ENCODE assay signal across 8 cellular contexts in genomic region chr6:81938014-81938761, GRCh38.
DNase-seq lines count a peak whose midpoint lies in the region; ATAC-seq, FAIRE-seq and TF ChIP-seq lines count a peak whose summit lies in the region.

No MANE protein-coding gene starts in this region.

- H3K36me3 ChIP-seq in mucosa of descending colon (ENCODE audit: low read depth) (no peaks in the 10 kb centered on the region), kidney (ENCODE audit: control insufficient read depth in 1 of 2, insufficient read depth in 2 of 2, low read length in 2 of 2) (no peaks in the 10 kb centered on the region)

- H3K36me3 Mint-ChIP-seq in activated naive CD4-positive, alpha-beta T cell treated with anti-CD3 and anti-CD28 coated beads, Interleukin-2, amount 50 U/mL, for 72 hours, result no peaks in the 10 kb centered on the region

- TF ChIP-seq CTCF in astrocyte of the cerebellum (IDR thresholded peaks at IDR 0.05; ENCODE audit: low read depth, low read length, missing control alignments) (no peak), mucosa of descending colon (IDR thresholded peaks at IDR 0.05) (no peak), kidney (IDR thresholded peaks at IDR 0.05; ENCODE audit: borderline replicate concordance, extremely low read depth, insufficient read depth) (no peak)

- H3K4me3 ChIP-seq in astrocyte of the cerebellum (ENCODE audit: low read depth, low read length) (no peak overlapping the region), mucosa of descending colon (no peak overlapping the region), kidney (ENCODE audit: low read length in 2 of 2) (no peak overlapping the region)

- in situ Hi-C loops in astrocyte of the cerebellum (cut with HindIII; ENCODE audit: low sequenced_read_pairs), result no loop called here

- H3K9ac ChIP-seq in kidney (ENCODE audit: low read length in 2 of 2), result no peak overlapping the region

- intact Hi-C loops in mucosa of descending colon (cut with DNase I, micrococcal nuclease) (no loop called here), kidney (cut with DNase I) (no loop called here)

- ATAC-seq in GM19351 (IDR thresholded peaks at IDR 0.05; ENCODE audit: unreplicated experiment) (peak; percentile 60), HG03558 (IDR thresholded peaks at IDR 0.05; ENCODE audit: extremely low read depth, unreplicated experiment) (peak; percentile 40), mucosa of descending colon (peak; percentile 95)
- ATAC-seq in activated naive CD4-positive, alpha-beta T cell treated with anti-CD3 and anti-CD28 coated beads, Interleukin-2, amount 50 U/mL, for 72 hours, result no peak

- H3K9me3 ChIP-seq in mucosa of descending colon (no peaks in the 10 kb centered on the region), kidney (ENCODE audit: control insufficient read depth in 1 of 2, low read length in 2 of 2) (no peaks in the 10 kb centered on the region)

- H3K9me3 Mint-ChIP-seq in activated naive CD4-positive, alpha-beta T cell treated with anti-CD3 and anti-CD28 coated beads, Interleukin-2, amount 50 U/mL, for 72 hours, result peaks cover under 1 to 15% of the 10 kb centered on the region in 2 donors

- H3K27ac ChIP-seq in kidney (ENCODE audit: low read depth in 2 of 2, low read length in 2 of 2), result no peak overlapping the region

- no peak overlapping the region for H3K27ac Mint-ChIP-seq in activated naive CD4-positive, alpha-beta T cell treated with anti-CD3 and anti-CD28 coated beads, Interleukin-2, amount 50 U/mL, for 72 hours

- DNase-seq in astrocyte of the cerebellum (ENCODE audit: low read depth) (peak; percentile 86), mucosa of descending colon (peak in 1 of 3 donors; percentile 25), kidney (no peak), CD1c-positive myeloid dendritic cell (ENCODE audit: extremely low spot score) (no peak)
- no peak for DNase-seq in activated naive CD4-positive, alpha-beta T cell treated with anti-CD3 and anti-CD28 coated beads, Interleukin-2, amount 50 U/mL, for 72 hours (ENCODE audit: low spot score in 2 of 2)
- no peak for DNase-seq in activated CD8-positive, alpha-beta memory T cell treated with anti-CD3 and anti-CD28 coated beads, Interleukin-2, amount 50 U/mL, for 4 hours

- H3K4me1 ChIP-seq in mucosa of descending colon (ENCODE audit: low read depth) (no peaks in the 10 kb centered on the region), kidney (ENCODE audit: control insufficient read depth in 1 of 2, insufficient read depth in 1 of 2, low read depth in 1 of 2, low read length in 2 of 2) (no peaks in the 10 kb centered on the region)

- no peak for FAIRE-seq in kidney (lab: Jason Lieb, UNC)

Comparison
In these comparisons a context has a peak if more than half of its experiments do, and no peak if none do; other contexts are left out.
1. ATAC-seq: peak in GM19351 (single experiment), HG03558 (single experiment) and mucosa of descending colon (single experiment); none in activated naive CD4-positive, alpha-beta T cell treated with anti-CD3 and anti-CD28 coated beads, Interleukin-2, amount 50 U/mL, for 72 hours (0 of 2).